ENCODE assay signal across 12 cellular contexts in the genomic region with DNA sequence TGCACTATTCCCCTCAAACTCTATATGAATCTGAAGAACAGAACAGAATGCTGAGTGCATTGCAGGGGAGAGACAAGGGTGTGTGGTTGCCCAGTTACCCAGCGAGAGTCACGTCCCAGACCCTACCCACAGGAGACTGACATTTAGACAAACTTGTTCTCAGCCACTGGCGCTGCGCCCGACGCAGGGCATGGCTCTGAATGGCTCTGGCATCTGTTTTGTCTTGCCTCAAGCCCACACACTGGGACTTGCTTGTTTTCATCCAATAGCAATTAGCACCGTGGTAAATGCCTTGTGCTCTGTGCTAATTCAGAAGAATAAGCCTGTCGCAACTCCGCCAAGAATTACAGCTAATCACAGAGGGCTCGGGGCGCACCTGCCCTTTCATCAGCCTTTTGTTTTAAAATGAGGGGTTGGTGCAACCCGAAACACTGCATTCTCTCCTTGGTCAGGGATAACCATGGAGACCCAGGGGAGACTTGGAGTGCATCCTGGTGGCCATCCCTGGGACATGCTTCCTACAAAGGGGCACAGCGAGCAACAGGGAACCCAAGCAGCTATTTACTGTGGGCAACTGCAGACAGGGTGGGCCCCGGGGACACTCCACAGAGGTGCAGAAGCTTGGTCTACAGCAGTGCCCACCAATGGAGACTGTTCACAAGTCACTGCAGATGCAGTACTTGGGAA.
A peak's percentile ranks its signal among the peaks of the same experiment; 100 is the strongest.
DNase-seq lines count a peak whose midpoint lies in the region; TF ChIP-seq lines count a peak whose summit lies in the region.
"Had no signal": no experiment of that assay in that cellular context is flagged by ENCODE, and none has a peak within 500 bp of the region (broad histone marks: within the 10 kb centered on the region; RNA-seq: fewer than 3 reads in every experiment).

No MANE protein-coding gene starts in this region.

- no peak for TF ChIP-seq POLR2A in vagina (IDR thresholded peaks at IDR 0.05)

- peaks cover 2% of the 10 kb centered on the region for H3K27me3 ChIP-seq in AG04450 (ENCODE audit: control insufficient read depth, insufficient read depth, low read length)
- no peaks in the 10 kb centered on the region for H3K27me3 ChIP-seq in colonic mucosa
- no peaks in the 10 kb centered on the region for H3K27me3 ChIP-seq in vagina
- H3K27me3 ChIP-seq: tibial nerve had no signal

- TF ChIP-seq EP300 in Ishikawa (IDR thresholded peaks at IDR 0.05; ENCODE audit: borderline replicate concordance) = no peak

- intact Hi-C loops in head of caudate nucleus (cut with DNase I) = no loop called here
- intact Hi-C loops in colonic mucosa (cut with DNase I) = no loop called here
- intact Hi-C loops in vagina (cut with DNase I) = no loop called here

- H3K27ac ChIP-seq in AG04450 (ENCODE audit: low read depth, low read length) (no peak overlapping the region), colonic mucosa (no peak overlapping the region), vagina (no peak overlapping the region)
- H3K27ac ChIP-seq: tibial nerve had no signal

- TF ChIP-seq RAD21 in Ishikawa (IDR thresholded peaks at IDR 0.05; ENCODE audit: low read depth) = 0 out of 2 replicates have a peak, but pooled peaks have one; percentile 10

- H3K36me3 ChIP-seq in colonic mucosa (no peaks in the 10 kb centered on the region), vagina (no peaks in the 10 kb centered on the region)
- H3K36me3 ChIP-seq: tibial nerve had no signal

- no peak for DNase-seq in AG04450 (ENCODE audit: low read depth, low spot score)
- DNase-seq in SK-N-DZ (ENCODE audit: low spot score) = peak; percentile 29
- DNase-seq in head of caudate nucleus = peak in 35 of 42 donors; percentile 4 to 55 (median 25)
- no peak for DNase-seq in colonic mucosa
- DNase-seq in HUDEP-2 (lab: John Stamatoyannopoulos, UW; ENCODE audit: unreplicated experiment in 76 of 76) = no peak
- no peak for DNase-seq in vagina (ENCODE audit: extremely low spot score in 2 of 2)
- DNase-seq in GM10266 (ENCODE audit: extremely low spot score) = no peak
- DNase-seq: CD4-positive, CD25-positive, alpha-beta regulatory T cell; stimulated activated CD4-positive, alpha-beta T cell treated with anti-CD3 and anti-CD28 coated beads, Interleukin-1b, Interleukin-23, amount 100 ng/mL, for 48 hours; T-cell had no signal

- H3K4me3 ChIP-seq in AG04450 (ENCODE audit: low read depth, low read length) (no peak overlapping the region), colonic mucosa (no peak overlapping the region), vagina (no peak overlapping the region)
- H3K4me3 ChIP-seq: tibial nerve had no signal

- POLR2A ChIA-PET in AG04450 (lab: Yijun Ruan, JAX) = no interaction called here

- TF ChIP-seq CTCF in AG04450 (IDR thresholded peaks at IDR 0.05; ENCODE audit: low read depth, low read length) = peak; percentile 45
- no peak for TF ChIP-seq CTCF in colonic mucosa (IDR thresholded peaks at IDR 0.05)
- TF ChIP-seq CTCF in vagina (IDR thresholded peaks at IDR 0.05) = no peak
- no peak for TF ChIP-seq CTCF in GM10266 (IDR thresholded peaks at IDR 0.05; ENCODE audit: control insufficient read depth, insufficient read depth, low read depth, missing control alignments)

- H3K9ac ChIP-seq in colonic mucosa (ENCODE audit: low read depth in 2 of 2, low read length in 2 of 2) = no peak overlapping the region

- H3K9me3 ChIP-seq in AG04450 (ENCODE audit: control insufficient read depth, insufficient read depth, low read length) = no peaks in the 10 kb centered on the region
- H3K9me3 ChIP-seq in colonic mucosa = no peaks in the 10 kb centered on the region
- no peaks in the 10 kb centered on the region for H3K9me3 ChIP-seq in vagina
- H3K9me3 ChIP-seq: tibial nerve had no signal

- H3K4me1 ChIP-seq in colonic mucosa = no peaks in the 10 kb centered on the region
- no peaks in the 10 kb centered on the region for H3K4me1 ChIP-seq in vagina
- H3K4me1 ChIP-seq: tibial nerve had no signal

- CTCF ChIA-PET in AG04450 (lab: Charles Lee) = interaction anchor here (1.2 kb wide), 1 partner anchor 207 kb away, joined by 3 read pairs; no protein-coding TSS in a partner anchor

TF ChIP-seq in Ishikawa, 13 proteins besides CTCF, POLR2A, EP300 and RAD21:
- TF ChIP-seq, protein P1, sequence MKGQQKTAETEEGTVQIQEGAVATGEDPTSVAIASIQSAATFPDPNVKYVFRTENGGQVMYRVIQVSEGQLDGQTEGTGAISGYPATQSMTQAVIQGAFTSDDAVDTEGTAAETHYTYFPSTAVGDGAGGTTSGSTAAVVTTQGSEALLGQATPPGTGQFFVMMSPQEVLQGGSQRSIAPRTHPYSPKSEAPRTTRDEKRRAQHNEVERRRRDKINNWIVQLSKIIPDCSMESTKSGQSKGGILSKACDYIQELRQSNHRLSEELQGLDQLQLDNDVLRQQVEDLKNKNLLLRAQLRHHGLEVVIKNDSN (IDR thresholded peaks at IDR 0.05) = no peak
- TF ChIP-seq CEBPB (IDR thresholded peaks at IDR 0.05) = no peak
- TF ChIP-seq EGR1 (IDR thresholded peaks at IDR 0.05) = no peak
- TF ChIP-seq ZBTB7A (IDR thresholded peaks at IDR 0.05; ENCODE audit: low read depth) = no peak
- TF ChIP-seq TCF12 (IDR thresholded peaks at IDR 0.05; ENCODE audit: low read depth) = no peak
- TF ChIP-seq NFIC (IDR thresholded peaks at IDR 0.05) = no peak
- TF ChIP-seq YY1 (IDR thresholded peaks at IDR 0.05; ENCODE audit: low read depth) = no peak
- TF ChIP-seq FOXM1 (IDR thresholded peaks at IDR 0.05; ENCODE audit: borderline replicate concordance, low read depth) = no peak
- TF ChIP-seq, protein P2, sequence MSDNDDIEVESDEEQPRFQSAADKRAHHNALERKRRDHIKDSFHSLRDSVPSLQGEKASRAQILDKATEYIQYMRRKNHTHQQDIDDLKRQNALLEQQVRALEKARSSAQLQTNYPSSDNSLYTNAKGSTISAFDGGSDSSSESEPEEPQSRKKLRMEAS (IDR thresholded peaks at IDR 0.05) = no peak
- TF ChIP-seq TEAD4 (IDR thresholded peaks at IDR 0.05) = no peak
- TF ChIP-seq, protein P3, sequence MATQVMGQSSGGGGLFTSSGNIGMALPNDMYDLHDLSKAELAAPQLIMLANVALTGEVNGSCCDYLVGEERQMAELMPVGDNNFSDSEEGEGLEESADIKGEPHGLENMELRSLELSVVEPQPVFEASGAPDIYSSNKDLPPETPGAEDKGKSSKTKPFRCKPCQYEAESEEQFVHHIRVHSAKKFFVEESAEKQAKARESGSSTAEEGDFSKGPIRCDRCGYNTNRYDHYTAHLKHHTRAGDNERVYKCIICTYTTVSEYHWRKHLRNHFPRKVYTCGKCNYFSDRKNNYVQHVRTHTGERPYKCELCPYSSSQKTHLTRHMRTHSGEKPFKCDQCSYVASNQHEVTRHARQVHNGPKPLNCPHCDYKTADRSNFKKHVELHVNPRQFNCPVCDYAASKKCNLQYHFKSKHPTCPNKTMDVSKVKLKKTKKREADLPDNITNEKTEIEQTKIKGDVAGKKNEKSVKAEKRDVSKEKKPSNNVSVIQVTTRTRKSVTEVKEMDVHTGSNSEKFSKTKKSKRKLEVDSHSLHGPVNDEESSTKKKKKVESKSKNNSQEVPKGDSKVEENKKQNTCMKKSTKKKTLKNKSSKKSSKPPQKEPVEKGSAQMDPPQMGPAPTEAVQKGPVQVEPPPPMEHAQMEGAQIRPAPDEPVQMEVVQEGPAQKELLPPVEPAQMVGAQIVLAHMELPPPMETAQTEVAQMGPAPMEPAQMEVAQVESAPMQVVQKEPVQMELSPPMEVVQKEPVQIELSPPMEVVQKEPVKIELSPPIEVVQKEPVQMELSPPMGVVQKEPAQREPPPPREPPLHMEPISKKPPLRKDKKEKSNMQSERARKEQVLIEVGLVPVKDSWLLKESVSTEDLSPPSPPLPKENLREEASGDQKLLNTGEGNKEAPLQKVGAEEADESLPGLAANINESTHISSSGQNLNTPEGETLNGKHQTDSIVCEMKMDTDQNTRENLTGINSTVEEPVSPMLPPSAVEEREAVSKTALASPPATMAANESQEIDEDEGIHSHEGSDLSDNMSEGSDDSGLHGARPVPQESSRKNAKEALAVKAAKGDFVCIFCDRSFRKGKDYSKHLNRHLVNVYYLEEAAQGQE (IDR thresholded peaks at IDR 0.05; ENCODE audit: low read depth) = no peak
- TF ChIP-seq TAF1 (IDR thresholded peaks at IDR 0.05; ENCODE audit: low read depth) = no peak
- TF ChIP-seq CREB1 (IDR thresholded peaks at IDR 0.05; ENCODE audit: low read depth) = no peak

Comparison
In these comparisons a context has a peak if more than half of its experiments do, and no peak if none do; other contexts are left out.
1. DNase-seq: peak in SK-N-DZ (single experiment) and head of caudate nucleus (35 of 42); none in AG04450 (single experiment), colonic mucosa (single experiment), HUDEP-2 (0 of 76), vagina (0 of 2) and GM10266 (single experiment).